Comparison of ENCODE assay signal across 25 cellular contexts in the genomic region with DNA sequence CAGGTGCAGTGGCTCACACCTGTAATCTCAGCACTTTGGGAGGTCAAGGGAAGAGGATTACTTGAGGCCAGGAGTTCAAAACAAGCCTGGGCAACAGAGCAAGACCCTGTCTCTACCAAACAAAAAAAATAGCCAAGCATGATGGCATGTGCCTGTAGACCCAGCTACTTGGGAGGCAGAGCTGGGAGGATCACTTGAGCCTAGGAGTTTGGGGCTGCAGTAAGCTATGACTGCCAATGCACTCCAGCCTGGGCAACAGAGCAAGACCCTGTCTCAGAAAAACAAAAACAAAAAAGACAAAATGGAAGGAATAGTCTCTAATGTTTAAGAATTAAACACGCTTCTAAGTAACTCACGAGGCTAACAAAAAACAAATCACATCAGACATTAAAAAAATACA.
"Had no signal": no experiment of that assay in that cellular context is flagged by ENCODE, and none has a peak within 500 bp of the region (broad histone marks: within the 10 kb centered on the region; RNA-seq: fewer than 3 reads in every experiment).

No MANE protein-coding gene starts in this region.

- H3K27ac ChIP-seq: brain microvascular endothelial cell, colonic mucosa had no signal

- H3K4me3 ChIP-seq: colonic mucosa had no signal

- H3K27me3 Mint-ChIP-seq: activated CD4-positive, alpha-beta memory T cell treated with anti-CD3 and anti-CD28 coated beads, Interleukin-2, amount 10 ng/mL, durations not matched to agents 7 days and 5 days; activated CD4-positive, alpha-beta T cell treated with anti-CD3 and anti-CD28 coated beads, Interleukin-2, amount 10 ng/mL, durations not matched to agents 7 days and 5 days; activated naive CD8-positive, alpha-beta T cell; activated T-cell treated with anti-CD3 and anti-CD28 coated beads, Interleukin-2, amount 50 U/mL, for 24 hours had no signal

- H3K9me3 Mint-ChIP-seq: activated CD4-positive, alpha-beta memory T cell treated with anti-CD3 and anti-CD28 coated beads, Interleukin-2, amount 10 ng/mL, durations not matched to agents 7 days and 5 days; activated CD4-positive, alpha-beta T cell treated with anti-CD3 and anti-CD28 coated beads, Interleukin-2, amount 10 ng/mL, durations not matched to agents 7 days and 5 days; activated T-cell treated with anti-CD3 and anti-CD28 coated beads, Interleukin-2, amount 50 U/mL, for 24 hours; activated T-cell treated with anti-CD3 and anti-CD28 coated beads, Interleukin-2, amount 50 U/mL, for 72 hours had no signal

- H3K9me3 ChIP-seq: colonic mucosa had no signal

- H3K27me3 ChIP-seq: brain microvascular endothelial cell, colonic mucosa had no signal

- H3K4me3 Mint-ChIP-seq: activated CD4-positive, alpha-beta memory T cell treated with anti-CD3 and anti-CD28 coated beads, Interleukin-2, amount 10 ng/mL, durations not matched to agents 7 days and 5 days; activated CD4-positive, alpha-beta T cell treated with anti-CD3 and anti-CD28 coated beads, Interleukin-2, amount 10 ng/mL, durations not matched to agents 7 days and 5 days; activated naive CD8-positive, alpha-beta T cell; activated T-cell treated with anti-CD3 and anti-CD28 coated beads, Interleukin-2, amount 50 U/mL, for 24 hours; activated T-cell treated with anti-CD3 and anti-CD28 coated beads, Interleukin-2, amount 50 U/mL, for 72 hours had no signal

- H3K36me3 ChIP-seq: colonic mucosa had no signal

- H3K27ac Mint-ChIP-seq: activated CD4-positive, alpha-beta memory T cell treated with anti-CD3 and anti-CD28 coated beads, Interleukin-2, amount 10 ng/mL, durations not matched to agents 7 days and 5 days; activated CD4-positive, alpha-beta T cell treated with anti-CD3 and anti-CD28 coated beads, Interleukin-2, amount 10 ng/mL, durations not matched to agents 7 days and 5 days; activated naive CD8-positive, alpha-beta T cell; activated T-cell treated with anti-CD3 and anti-CD28 coated beads, Interleukin-2, amount 50 U/mL, for 24 hours; activated T-cell treated with anti-CD3 and anti-CD28 coated beads, Interleukin-2, amount 50 U/mL, for 72 hours had no signal

- ATAC-seq: activated T-cell treated with anti-CD3 and anti-CD28 coated beads, Interleukin-2, amount 50 U/mL, for 72 hours; esophagus mucosa had no signal

- H3K4me1 ChIP-seq: colonic mucosa had no signal

- DNase-seq: activated CD4-positive, alpha-beta memory T cell treated with anti-CD3 and anti-CD28 coated beads, Interleukin-2, amount 10 ng/mL, durations not matched to agents 7 days and 5 days; activated CD4-positive, alpha-beta T cell treated with anti-CD3 and anti-CD28 coated beads for 1 hour; activated CD4-positive, alpha-beta T cell treated with anti-CD3 and anti-CD28 coated beads for 4 hours; activated CD4-positive, alpha-beta T cell treated with anti-CD3 and anti-CD28 coated beads, Interleukin-2, amount 10 ng/mL, durations not matched to agents 7 days and 5 days; activated CD4-positive, alpha-beta T cell treated with anti-CD3 and anti-CD28 coated beads, Interleukin-2, amount 50 U/mL, for 4 hours; activated CD8-positive, alpha-beta memory T cell treated with anti-CD3 and anti-CD28 coated beads, Interleukin-2, amount 50 U/mL, for 48 hours; activated effector memory CD4-positive, alpha-beta T cell treated with Interleukin-2 at 50 U/mL for 16 hours; activated gamma-delta T cell treated with Interleukin-2 at 50 U/mL for 16 hours; activated naive CD4-positive, alpha-beta T cell treated with anti-CD3 and anti-CD28 coated beads, Interleukin-2, amount 50 U/mL, for 16 hours; activated naive CD4-positive, alpha-beta T cell treated with Interleukin-2 at 50 U/mL for 16 hours; activated T-cell treated with anti-CD3 and anti-CD28 coated beads for 4 hours; activated T-cell treated with anti-CD3 and anti-CD28 coated beads, Interleukin-2, amount 50 U/mL, for 24 hours; activated T-cell treated with anti-CD3 and anti-CD28 coated beads, Interleukin-2, amount 50 U/mL, for 72 hours; amniotic stem cell; anterior cingulate cortex; brain microvascular endothelial cell; caudate nucleus; colonic mucosa; effector CD8-positive, alpha-beta T cell; foreskin fibroblast; head of caudate nucleus; T-helper 1 cell; T-helper 2 cell had no signal
